1 cellular context compared by ENCODE assay signal in the genomic region with DNA sequence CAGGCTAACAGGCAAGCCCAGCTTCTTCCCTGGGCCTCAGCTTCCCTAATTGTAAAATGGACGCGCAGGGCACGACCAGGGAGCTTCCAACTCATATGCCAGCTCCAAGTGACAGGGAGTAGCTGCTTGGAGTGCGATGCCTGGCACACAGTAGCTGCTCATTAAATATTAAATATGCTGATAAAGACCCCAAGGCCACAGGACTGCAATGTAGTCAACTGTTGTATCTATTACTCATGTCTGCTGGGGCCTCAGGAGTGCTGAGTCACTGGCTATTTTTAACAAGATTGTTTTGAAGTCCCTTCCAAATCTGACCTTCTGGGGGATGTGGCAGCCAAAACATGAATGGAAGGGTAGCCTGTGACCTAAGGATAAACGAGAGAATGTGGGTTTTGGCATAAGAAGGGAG.
A peak's percentile ranks its signal among the peaks of the same experiment; 100 is the strongest.
TF ChIP-seq lines count a peak whose summit lies in the region.

No MANE protein-coding gene starts in this region.

TF ChIP-seq in GM12878, 131 proteins besides CTCF, POLR2A, EP300 and RAD21 (continued from another document):
- TF ChIP-seq HSF1 (IDR thresholded peaks at IDR 0.05; ENCODE audit: low read depth, low read length) (no peak), SP1 (IDR thresholded peaks at IDR 0.05; ENCODE audit: low read depth, low read length) (no peak), RUNX3 (IDR thresholded peaks at IDR 0.05; ENCODE audit: low read length) (0 out of 2 replicates have a peak, but pooled peaks have one; percentile 8), MEF2A (IDR thresholded peaks at IDR 0.05; ENCODE audit: insufficient read depth, low read depth, low read length) (0 out of 2 replicates have a peak, but pooled peaks have one; percentile 48), ATF7 (IDR thresholded peaks at IDR 0.05; ENCODE audit: low read depth) (no peak), NFXL1 (IDR thresholded peaks at IDR 0.05; ENCODE audit: borderline replicate concordance) (no peak), ZNF217 (IDR thresholded peaks at IDR 0.05) (no peak), BCL3 (IDR thresholded peaks at IDR 0.05; ENCODE audit: borderline replicate concordance, insufficient read depth, low read depth, low read length, poor library complexity, severe bottlenecking) (no peak)
- TF ChIP-seq, protein P1, sequence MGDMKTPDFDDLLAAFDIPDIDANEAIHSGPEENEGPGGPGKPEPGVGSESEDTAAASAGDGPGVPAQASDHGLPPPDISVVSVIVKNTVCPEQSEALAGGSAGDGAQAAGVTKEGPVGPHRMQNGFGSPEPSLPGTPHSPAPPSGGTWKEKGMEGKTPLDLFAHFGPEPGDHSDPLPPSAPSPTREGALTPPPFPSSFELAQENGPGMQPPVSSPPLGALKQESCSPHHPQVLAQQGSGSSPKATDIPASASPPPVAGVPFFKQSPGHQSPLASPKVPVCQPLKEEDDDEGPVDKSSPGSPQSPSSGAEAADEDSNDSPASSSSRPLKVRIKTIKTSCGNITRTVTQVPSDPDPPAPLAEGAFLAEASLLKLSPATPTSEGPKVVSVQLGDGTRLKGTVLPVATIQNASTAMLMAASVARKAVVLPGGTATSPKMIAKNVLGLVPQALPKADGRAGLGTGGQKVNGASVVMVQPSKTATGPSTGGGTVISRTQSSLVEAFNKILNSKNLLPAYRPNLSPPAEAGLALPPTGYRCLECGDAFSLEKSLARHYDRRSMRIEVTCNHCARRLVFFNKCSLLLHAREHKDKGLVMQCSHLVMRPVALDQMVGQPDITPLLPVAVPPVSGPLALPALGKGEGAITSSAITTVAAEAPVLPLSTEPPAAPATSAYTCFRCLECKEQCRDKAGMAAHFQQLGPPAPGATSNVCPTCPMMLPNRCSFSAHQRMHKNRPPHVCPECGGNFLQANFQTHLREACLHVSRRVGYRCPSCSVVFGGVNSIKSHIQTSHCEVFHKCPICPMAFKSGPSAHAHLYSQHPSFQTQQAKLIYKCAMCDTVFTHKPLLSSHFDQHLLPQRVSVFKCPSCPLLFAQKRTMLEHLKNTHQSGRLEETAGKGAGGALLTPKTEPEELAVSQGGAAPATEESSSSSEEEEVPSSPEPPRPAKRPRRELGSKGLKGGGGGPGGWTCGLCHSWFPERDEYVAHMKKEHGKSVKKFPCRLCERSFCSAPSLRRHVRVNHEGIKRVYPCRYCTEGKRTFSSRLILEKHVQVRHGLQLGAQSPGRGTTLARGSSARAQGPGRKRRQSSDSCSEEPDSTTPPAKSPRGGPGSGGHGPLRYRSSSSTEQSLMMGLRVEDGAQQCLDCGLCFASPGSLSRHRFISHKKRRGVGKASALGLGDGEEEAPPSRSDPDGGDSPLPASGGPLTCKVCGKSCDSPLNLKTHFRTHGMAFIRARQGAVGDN (IDR thresholded peaks at IDR 0.05), result no peak
